26 cellular contexts compared by ENCODE assay signal in the genomic region with DNA sequence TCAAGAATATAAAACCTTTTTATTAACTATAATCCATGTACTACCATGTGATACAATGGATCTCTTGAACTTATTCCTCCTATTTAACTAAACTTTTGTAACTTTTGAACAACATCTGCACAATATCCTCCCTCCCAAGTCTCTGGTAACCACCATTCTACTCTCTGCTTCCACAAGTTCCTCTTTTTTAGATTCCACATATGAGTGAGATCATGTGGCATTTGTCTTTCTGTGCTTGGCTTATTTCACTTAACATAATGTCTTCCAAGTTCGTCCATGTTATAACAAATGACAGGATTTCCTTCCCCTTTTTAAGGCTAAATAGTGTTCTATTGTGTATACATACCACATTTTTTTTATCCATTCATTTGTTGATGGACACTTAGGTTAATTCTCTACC.
"Had no signal": no experiment of that assay in that cellular context is flagged by ENCODE, and none has a peak within 500 bp of the region (broad histone marks: within the 10 kb centered on the region; RNA-seq: fewer than 3 reads in every experiment).

No MANE protein-coding gene starts in this region.

- ATAC-seq: activated CD8-positive, alpha-beta memory T cell treated with anti-CD3 and anti-CD28 coated beads, Interleukin-2, amount 10 ng/mL, durations not matched to agents 7 days and 5 days; K562; Panc1; Right ventricle myocardium inferior; T-helper 17 cell had no signal

- DNase-seq: activated B cell treated with CpG ODN at 0.5 μM for 24 hours; activated CD4-positive, alpha-beta T cell treated with anti-CD3 and anti-CD28 coated beads for 1 hour; activated CD4-positive, alpha-beta T cell treated with anti-CD3 and anti-CD28 coated beads, Interleukin-2, amount 10 ng/mL, durations not matched to agents 24 days and 14 days; activated CD4-positive, alpha-beta T cell treated with anti-CD3 and anti-CD28 coated beads, Interleukin-2, amount 50 U/mL, for 48 hours; activated CD8-positive, alpha-beta memory T cell treated with anti-CD3 and anti-CD28 coated beads, Interleukin-2, amount 10 ng/mL, durations not matched to agents 7 days and 5 days; activated effector memory CD4-positive, alpha-beta T cell treated with Interleukin-2 at 50 U/mL for 16 hours; activated naive CD4-positive, alpha-beta T cell; activated T-cell treated with anti-CD3 and anti-CD28 coated beads, Interleukin-2, amount 50 U/mL, for 24 hours; aorta; central memory CD4-positive, alpha-beta T cell; NCI-H1048; NCI-H146; NCI-H187 treated with DMSO at 0.1 percent for 48 hours; NCI-H2081 treated with DMSO at 0.1 percent for 48 hours; NCI-H2171; NCI-H2227 treated with DMSO at 0.1 percent for 48 hours; NCI-H69; NK-92 treated with Interleukin-12 subunit alpha and Interleukin-12 subunit beta, amount 100 ng/mL, for 24 hours; RPMI8226; SJCRH30; SK-N-SH; T-helper 17 cell; T-helper 9 cell had no signal
